ENCODE assay signal across 8 cellular contexts in genomic region chr5:149561848-149562247, GRCh38. TPM values are rescaled to one million over a fixed set of nuclear protein-coding genes. Genes with fewer than 3 reads are reported as not detected.
DNase-seq lines count a peak whose midpoint lies in the region; ATAC-seq and TF ChIP-seq lines count a peak whose summit lies in the region.

No MANE protein-coding gene starts in this region.

- H3K9me3 ChIP-seq in BLaER1 treated with 17β-estradiol and CSF1 and Interleukin-3, amounts not matched to agents 10 nM and 100 nM (replicated peaks in 1 of 11): no peaks in the 10 kb centered on the region
- no peaks in the 10 kb centered on the region for H3K9me3 ChIP-seq in body of pancreas

- peak; percentile 97 for DNase-seq in LHCN-M2 (ENCODE audit: low read depth)
- peak in 1 of 4 donors; percentile 17 for DNase-seq in body of pancreas
- DNase-seq in GM20000 (ENCODE audit: low spot score): no peak
- DNase-seq in NCI-H748 (lab: John Stamatoyannopoulos, UW; ENCODE audit: unreplicated experiment): no peak
- no peak for DNase-seq in activated CD4-positive, CD25-positive, alpha-beta regulatory T cell (lab: John Stamatoyannopoulos, UW)

- H3K36me3 ChIP-seq in BLaER1 treated with 17β-estradiol and CSF1 and Interleukin-3, amounts not matched to agents 10 nM and 100 nM: no peaks in the 10 kb centered on the region
- H3K36me3 ChIP-seq in body of pancreas (replicated peaks in 1 of 2; ENCODE audit: insufficient read depth in 1 of 2, low read depth in 2 of 2): no peaks in the 10 kb centered on the region
- no peaks in the 10 kb centered on the region for H3K36me3 ChIP-seq in urinary bladder (ENCODE audit: insufficient read depth)

- no peak for TF ChIP-seq POLR2A in body of pancreas (IDR thresholded peaks at IDR 0.05)

- H4K20me1 ChIP-seq in BLaER1 treated with 17β-estradiol and CSF1 and Interleukin-3, amounts not matched to agents 10 nM and 100 nM: no peaks in the 10 kb centered on the region

- H3K27ac ChIP-seq in BLaER1 treated with 17β-estradiol and CSF1 and Interleukin-3, amounts not matched to agents 10 nM and 100 nM: peak overlapping the region in 10 of 11 experiments; percentile 24 to 88 (median 70); a peak in 18 of 22 replicates
- H3K27ac ChIP-seq in body of pancreas: peak overlapping the region in 1 of 4 donors; percentile 42
- peak overlapping the region; percentile 25 for H3K27ac ChIP-seq in layer of hippocampus (ENCODE audit: low read depth, low read length)
- peak overlapping the region; percentile 23 for H3K27ac ChIP-seq in urinary bladder (ENCODE audit: low read depth)

- peak; percentile 54 for ATAC-seq in body of pancreas

- whole genome bisulfite sequencing in body of pancreas, 2 donors: 53 to 63% methylated on average over 2 of the region's 2 CpGs
- 31% methylated on average over 2 of the region's 2 CpGs for WGBS in urinary bladder

- TF ChIP-seq CTCF in body of pancreas (IDR thresholded peaks at IDR 0.05): no peak
- TF ChIP-seq CTCF in GM20000 (IDR thresholded peaks at IDR 0.05; ENCODE audit: extremely low read depth, missing control alignments): no peak

- intact Hi-C loops in body of pancreas (cut with DNase I): loop anchor here (5.0 kb wide), 2 partner anchors 120 to 175 kb away; no protein-coding TSS in a partner anchor

- H3K27me3 ChIP-seq in BLaER1 treated with 17β-estradiol and CSF1 and Interleukin-3, amounts not matched to agents 10 nM and 100 nM: no peaks in the 10 kb centered on the region
- H3K27me3 ChIP-seq in body of pancreas (no peaks in the 10 kb centered on the region), layer of hippocampus (ENCODE audit: control insufficient read depth, insufficient read depth, low read length) (no peaks in the 10 kb centered on the region)

- peaks cover 10 to 54% (median 35%) of the 10 kb centered on the region in 10 experiments for H3K4me1 ChIP-seq in BLaER1 treated with 17β-estradiol and CSF1 and Interleukin-3, amounts not matched to agents 10 nM and 100 nM
- H3K4me1 ChIP-seq in body of pancreas: no peaks in the 10 kb centered on the region
- H3K4me1 ChIP-seq in urinary bladder (ENCODE audit: insufficient read depth): no peaks in the 10 kb centered on the region

- H3K4me2 ChIP-seq in BLaER1 treated with 17β-estradiol and CSF1 and Interleukin-3, amounts not matched to agents 10 nM and 100 nM: peak overlapping the region; percentile 27 to 92 (median 71); a peak in 21 of 22 replicates

- H3K9ac ChIP-seq in BLaER1 treated with 17β-estradiol and CSF1 and Interleukin-3, amounts not matched to agents 10 nM and 100 nM: peak overlapping the region in 8 of 11 experiments; percentile 35 to 73 (median 56); a peak in 15 of 22 replicates

- H3K4me3 ChIP-seq in BLaER1 treated with 17β-estradiol and CSF1 and Interleukin-3, amounts not matched to agents 10 nM and 100 nM: peak overlapping the region in 2 of 10 experiments; percentile 5 to 48; a peak in 3 of 20 replicates
- H3K4me3 ChIP-seq in body of pancreas (no peak overlapping the region), urinary bladder (ENCODE audit: low read depth, low read length) (no peak overlapping the region)

RNA-seq across cellular contexts. Expression of gene CSNK1A1, which starts 10.6 kb away (rescaled TPM):
- total RNA-seq in LHCN-M2 (2014; rRNA removed) (249 and 268 TPM in 2 replicates), body of pancreas (10 to 100 TPM; 82.4 to 85.4 TPM), urinary bladder (343 TPM)
- 104 TPM for polyA plus RNA-seq in LHCN-M2 (2012)
- 144 TPM for polyA plus RNA-seq in urinary bladder

RNA-seq across cellular contexts. Expression of gene ARHGEF37, which starts 19.4 kb away (rescaled TPM):
- total RNA-seq in LHCN-M2 (2014; rRNA removed) (0.11 and 0.45 TPM in 2 replicates), body of pancreas (10 to 100 TPM in 1 of 2 donors, 1 to 10 TPM in 1; 5.9 to 14.0 TPM), urinary bladder (5.6 TPM)
- 0.38 TPM for polyA plus RNA-seq in LHCN-M2 (2012)
- polyA plus RNA-seq in urinary bladder: 14.2 TPM
